In the genomic region with DNA sequence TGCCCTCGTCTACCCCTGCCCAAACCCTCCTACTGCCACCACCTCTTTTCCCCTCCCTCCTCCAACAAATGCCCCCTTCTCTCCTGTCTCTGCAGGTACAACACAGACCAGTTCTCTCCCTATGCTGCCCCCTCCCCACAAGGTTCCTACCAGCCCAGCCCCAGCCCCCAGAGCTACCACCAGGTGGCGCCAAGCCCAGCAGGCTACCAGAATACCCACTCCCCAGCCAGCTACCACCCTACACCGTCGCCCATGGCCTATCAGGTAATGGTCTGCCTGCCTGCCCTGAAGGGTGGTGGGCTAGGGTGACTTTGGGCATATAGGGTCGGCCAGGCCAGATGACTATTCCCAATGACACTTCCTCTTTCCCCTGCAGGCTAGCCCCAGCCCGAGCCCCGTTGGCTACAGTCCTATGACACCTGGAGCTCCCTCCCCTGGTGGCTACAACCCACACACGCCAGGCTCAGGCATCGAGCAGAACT, we compare ENCODE assay signal across 1 cellular context.
A peak's percentile ranks its signal among the peaks of the same experiment; 100 is the strongest.
TF ChIP-seq lines count a peak whose summit lies in the region.

No MANE protein-coding gene starts in this region.

TF ChIP-seq in HEK293, 187 proteins besides CTCF, POLR2A, EP300 and RAD21 (continued from another document):
- TF ChIP-seq, protein P1, sequence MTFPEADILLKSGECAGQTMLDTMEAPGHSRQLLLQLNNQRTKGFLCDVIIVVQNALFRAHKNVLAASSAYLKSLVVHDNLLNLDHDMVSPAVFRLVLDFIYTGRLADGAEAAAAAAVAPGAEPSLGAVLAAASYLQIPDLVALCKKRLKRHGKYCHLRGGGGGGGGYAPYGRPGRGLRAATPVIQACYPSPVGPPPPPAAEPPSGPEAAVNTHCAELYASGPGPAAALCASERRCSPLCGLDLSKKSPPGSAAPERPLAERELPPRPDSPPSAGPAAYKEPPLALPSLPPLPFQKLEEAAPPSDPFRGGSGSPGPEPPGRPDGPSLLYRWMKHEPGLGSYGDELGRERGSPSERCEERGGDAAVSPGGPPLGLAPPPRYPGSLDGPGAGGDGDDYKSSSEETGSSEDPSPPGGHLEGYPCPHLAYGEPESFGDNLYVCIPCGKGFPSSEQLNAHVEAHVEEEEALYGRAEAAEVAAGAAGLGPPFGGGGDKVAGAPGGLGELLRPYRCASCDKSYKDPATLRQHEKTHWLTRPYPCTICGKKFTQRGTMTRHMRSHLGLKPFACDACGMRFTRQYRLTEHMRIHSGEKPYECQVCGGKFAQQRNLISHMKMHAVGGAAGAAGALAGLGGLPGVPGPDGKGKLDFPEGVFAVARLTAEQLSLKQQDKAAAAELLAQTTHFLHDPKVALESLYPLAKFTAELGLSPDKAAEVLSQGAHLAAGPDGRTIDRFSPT (tag by site-specific recombination; IDR thresholded peaks at IDR 0.05), result peak; percentile 84; the same call in 1 of the 2 replicates
- peak; percentile 63; the same call in 1 of the 2 replicates for TF ChIP-seq ZNF391 (tag by site-specific recombination; IDR thresholded peaks at IDR 0.05; ENCODE audit: borderline replicate concordance, low read depth)
- 0 out of 2 replicates have a peak, but pooled peaks have one; percentile 19 for TF ChIP-seq ZBTB17 (tag by site-specific recombination; IDR thresholded peaks at IDR 0.05)
- 0 out of 2 replicates have a peak, but pooled peaks have one; percentile 28 for TF ChIP-seq ZNF19 (tag by site-specific recombination; IDR thresholded peaks at IDR 0.05; ENCODE audit: low read depth)
- 0 out of 2 replicates have a peak, but pooled peaks have one; percentile 4 for TF ChIP-seq GLIS2 (tag by site-specific recombination; IDR thresholded peaks at IDR 0.05)
- TF ChIP-seq, protein P2, sequence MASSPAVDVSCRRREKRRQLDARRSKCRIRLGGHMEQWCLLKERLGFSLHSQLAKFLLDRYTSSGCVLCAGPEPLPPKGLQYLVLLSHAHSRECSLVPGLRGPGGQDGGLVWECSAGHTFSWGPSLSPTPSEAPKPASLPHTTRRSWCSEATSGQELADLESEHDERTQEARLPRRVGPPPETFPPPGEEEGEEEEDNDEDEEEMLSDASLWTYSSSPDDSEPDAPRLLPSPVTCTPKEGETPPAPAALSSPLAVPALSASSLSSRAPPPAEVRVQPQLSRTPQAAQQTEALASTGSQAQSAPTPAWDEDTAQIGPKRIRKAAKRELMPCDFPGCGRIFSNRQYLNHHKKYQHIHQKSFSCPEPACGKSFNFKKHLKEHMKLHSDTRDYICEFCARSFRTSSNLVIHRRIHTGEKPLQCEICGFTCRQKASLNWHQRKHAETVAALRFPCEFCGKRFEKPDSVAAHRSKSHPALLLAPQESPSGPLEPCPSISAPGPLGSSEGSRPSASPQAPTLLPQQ (tag by site-specific recombination; IDR thresholded peaks at IDR 0.05), result peak; percentile 53; the same call in 1 of the 2 replicates
- peak; percentile 24; the same call in 1 of the 2 replicates for TF ChIP-seq ZFHX2 (tag by site-specific recombination; conservative IDR thresholded peaks at IDR 0.05)
- TF ChIP-seq, protein P3, sequence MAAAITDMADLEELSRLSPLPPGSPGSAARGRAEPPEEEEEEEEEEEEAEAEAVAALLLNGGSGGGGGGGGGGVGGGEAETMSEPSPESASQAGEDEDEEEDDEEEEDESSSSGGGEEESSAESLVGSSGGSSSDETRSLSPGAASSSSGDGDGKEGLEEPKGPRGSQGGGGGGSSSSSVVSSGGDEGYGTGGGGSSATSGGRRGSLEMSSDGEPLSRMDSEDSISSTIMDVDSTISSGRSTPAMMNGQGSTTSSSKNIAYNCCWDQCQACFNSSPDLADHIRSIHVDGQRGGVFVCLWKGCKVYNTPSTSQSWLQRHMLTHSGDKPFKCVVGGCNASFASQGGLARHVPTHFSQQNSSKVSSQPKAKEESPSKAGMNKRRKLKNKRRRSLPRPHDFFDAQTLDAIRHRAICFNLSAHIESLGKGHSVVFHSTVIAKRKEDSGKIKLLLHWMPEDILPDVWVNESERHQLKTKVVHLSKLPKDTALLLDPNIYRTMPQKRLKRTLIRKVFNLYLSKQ (tag by site-specific recombination; IDR thresholded peaks at IDR 0.05; ENCODE audit: borderline replicate concordance), result no peak
- TF ChIP-seq ZNF175 (tag by site-specific recombination; IDR thresholded peaks at IDR 0.05), result peak; percentile 61; the same call in 1 of the 2 replicates
- no peak for TF ChIP-seq ZNF529 (tag by site-specific recombination; IDR thresholded peaks at IDR 0.05; ENCODE audit: insufficient replicate concordance)
- peak; percentile 16; the same call in 1 of the 2 replicates for TF ChIP-seq KLF1 (tag by site-specific recombination; IDR thresholded peaks at IDR 0.05)
- TF ChIP-seq ZBTB48 (tag by site-specific recombination; IDR thresholded peaks at IDR 0.05), result peak; percentile 46; the same call in 1 of the 2 replicates
- TF ChIP-seq ZNF16 (tag by site-specific recombination; IDR thresholded peaks at IDR 0.05; ENCODE audit: low read depth), result no peak
- peak; percentile 80 for TF ChIP-seq ZNF2 (tag by site-specific recombination; IDR thresholded peaks at IDR 0.05)
- TF ChIP-seq ZBTB21 (tag by site-specific recombination; IDR thresholded peaks at IDR 0.05), result no peak
- TF ChIP-seq SP7 (tag by site-specific recombination; IDR thresholded peaks at IDR 0.05), result 0 out of 2 replicates have a peak, but pooled peaks have one; percentile 39
- TF ChIP-seq WT1 (tag by site-specific recombination; IDR thresholded peaks at IDR 0.05), result peak; percentile 31; the same call in 1 of the 2 replicates
- peak; percentile 48; the same call in 1 of the 2 replicates for TF ChIP-seq ZNF654 (tag by site-specific recombination; IDR thresholded peaks at IDR 0.05; ENCODE audit: low read depth)
- TF ChIP-seq ZNF76 (tag by site-specific recombination; IDR thresholded peaks at IDR 0.05; ENCODE audit: borderline replicate concordance, low read depth), result no peak
- TF ChIP-seq ZNF548 (tag by site-specific recombination; IDR thresholded peaks at IDR 0.05), result 0 out of 2 replicates have a peak, but pooled peaks have one; percentile 11
- no peak; the same call in 1 of the 2 replicates for TF ChIP-seq SALL2 (tag by site-specific recombination; IDR thresholded peaks at IDR 0.05; ENCODE audit: borderline replicate concordance)
- TF ChIP-seq ZNF488 (tag by site-specific recombination; IDR thresholded peaks at IDR 0.05), result peak; percentile 54; the same call in 1 of the 2 replicates
- peak; percentile 56; the same call in 1 of the 2 replicates for TF ChIP-seq ZBTB7A (tag by site-specific recombination; IDR thresholded peaks at IDR 0.05; ENCODE audit: low read depth)
- TF ChIP-seq ZNF830 (tag by site-specific recombination; IDR thresholded peaks at IDR 0.05; ENCODE audit: low read depth), result no peak
- 0 out of 2 replicates have a peak, but pooled peaks have one; percentile 53 for TF ChIP-seq ZFP41 (tag by site-specific recombination; IDR thresholded peaks at IDR 0.05; ENCODE audit: borderline replicate concordance)
- TF ChIP-seq ZNF23 (tag by site-specific recombination; IDR thresholded peaks at IDR 0.05; ENCODE audit: borderline replicate concordance), result no peak
- TF ChIP-seq EGR2 (tag by site-specific recombination; IDR thresholded peaks at IDR 0.05; ENCODE audit: low read depth), result 0 out of 2 replicates have a peak, but pooled peaks have one; percentile 3
- TF ChIP-seq ELK4 (IDR thresholded peaks at IDR 0.05; ENCODE audit: borderline replicate concordance, low read depth, low read length), result no peak
- no peak for TF ChIP-seq ZNF426 (tag by site-specific recombination; IDR thresholded peaks at IDR 0.05)
- TF ChIP-seq, protein P4, sequence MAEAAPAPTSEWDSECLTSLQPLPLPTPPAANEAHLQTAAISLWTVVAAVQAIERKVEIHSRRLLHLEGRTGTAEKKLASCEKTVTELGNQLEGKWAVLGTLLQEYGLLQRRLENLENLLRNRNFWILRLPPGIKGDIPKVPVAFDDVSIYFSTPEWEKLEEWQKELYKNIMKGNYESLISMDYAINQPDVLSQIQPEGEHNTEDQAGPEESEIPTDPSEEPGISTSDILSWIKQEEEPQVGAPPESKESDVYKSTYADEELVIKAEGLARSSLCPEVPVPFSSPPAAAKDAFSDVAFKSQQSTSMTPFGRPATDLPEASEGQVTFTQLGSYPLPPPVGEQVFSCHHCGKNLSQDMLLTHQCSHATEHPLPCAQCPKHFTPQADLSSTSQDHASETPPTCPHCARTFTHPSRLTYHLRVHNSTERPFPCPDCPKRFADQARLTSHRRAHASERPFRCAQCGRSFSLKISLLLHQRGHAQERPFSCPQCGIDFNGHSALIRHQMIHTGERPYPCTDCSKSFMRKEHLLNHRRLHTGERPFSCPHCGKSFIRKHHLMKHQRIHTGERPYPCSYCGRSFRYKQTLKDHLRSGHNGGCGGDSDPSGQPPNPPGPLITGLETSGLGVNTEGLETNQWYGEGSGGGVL (tag by site-specific recombination; IDR thresholded peaks at IDR 0.05), result 0 out of 2 replicates have a peak, but pooled peaks have one; percentile 32
- peak; percentile 72; the same call in 1 of the 2 replicates for TF ChIP-seq KLF17 (tag by site-specific recombination; IDR thresholded peaks at IDR 0.05)
- TF ChIP-seq, protein P5, sequence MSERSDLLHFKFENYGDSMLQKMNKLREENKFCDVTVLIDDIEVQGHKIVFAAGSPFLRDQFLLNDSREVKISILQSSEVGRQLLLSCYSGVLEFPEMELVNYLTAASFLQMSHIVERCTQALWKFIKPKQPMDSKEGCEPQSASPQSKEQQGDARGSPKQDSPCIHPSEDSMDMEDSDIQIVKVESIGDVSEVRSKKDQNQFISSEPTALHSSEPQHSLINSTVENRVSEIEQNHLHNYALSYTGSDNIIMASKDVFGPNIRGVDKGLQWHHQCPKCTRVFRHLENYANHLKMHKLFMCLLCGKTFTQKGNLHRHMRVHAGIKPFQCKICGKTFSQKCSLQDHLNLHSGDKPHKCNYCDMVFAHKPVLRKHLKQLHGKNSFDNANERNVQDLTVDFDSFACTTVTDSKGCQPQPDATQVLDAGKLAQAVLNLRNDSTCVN (tag by site-specific recombination; optimal IDR thresholded peaks at IDR 0.05), result peak; percentile 15
- TF ChIP-seq GLIS1 (tag by site-specific recombination; IDR thresholded peaks at IDR 0.05), result no peak
- TF ChIP-seq, protein P6, sequence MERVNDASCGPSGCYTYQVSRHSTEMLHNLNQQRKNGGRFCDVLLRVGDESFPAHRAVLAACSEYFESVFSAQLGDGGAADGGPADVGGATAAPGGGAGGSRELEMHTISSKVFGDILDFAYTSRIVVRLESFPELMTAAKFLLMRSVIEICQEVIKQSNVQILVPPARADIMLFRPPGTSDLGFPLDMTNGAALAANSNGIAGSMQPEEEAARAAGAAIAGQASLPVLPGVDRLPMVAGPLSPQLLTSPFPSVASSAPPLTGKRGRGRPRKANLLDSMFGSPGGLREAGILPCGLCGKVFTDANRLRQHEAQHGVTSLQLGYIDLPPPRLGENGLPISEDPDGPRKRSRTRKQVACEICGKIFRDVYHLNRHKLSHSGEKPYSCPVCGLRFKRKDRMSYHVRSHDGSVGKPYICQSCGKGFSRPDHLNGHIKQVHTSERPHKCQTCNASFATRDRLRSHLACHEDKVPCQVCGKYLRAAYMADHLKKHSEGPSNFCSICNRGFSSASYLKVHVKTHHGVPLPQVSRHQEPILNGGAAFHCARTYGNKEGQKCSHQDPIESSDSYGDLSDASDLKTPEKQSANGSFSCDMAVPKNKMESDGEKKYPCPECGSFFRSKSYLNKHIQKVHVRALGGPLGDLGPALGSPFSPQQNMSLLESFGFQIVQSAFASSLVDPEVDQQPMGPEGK (tag by site-specific recombination; IDR thresholded peaks at IDR 0.05), result peak; percentile 97
- no peak for TF ChIP-seq ZNF623 (tag by site-specific recombination; IDR thresholded peaks at IDR 0.05)
- peak; percentile 56; the same call in 1 of the 2 replicates for TF ChIP-seq ZNF148 (tag by site-specific recombination; IDR thresholded peaks at IDR 0.05; ENCODE audit: borderline replicate concordance)
- no peak for TF ChIP-seq MYNN (tag by site-specific recombination; IDR thresholded peaks at IDR 0.05; ENCODE audit: borderline replicate concordance)
- peak; percentile 44; the same call in 1 of the 2 replicates for TF ChIP-seq ZFP69B (tag by site-specific recombination; IDR thresholded peaks at IDR 0.05)
- TF ChIP-seq ZNF843 (tag by site-specific recombination; IDR thresholded peaks at IDR 0.05), result 0 out of 2 replicates have a peak, but pooled peaks have one; percentile 59
- TF ChIP-seq ZNF530 (tag by site-specific recombination; IDR thresholded peaks at IDR 0.05; ENCODE audit: low read depth), result no peak
- TF ChIP-seq ZIC2 (tag by site-specific recombination; IDR thresholded peaks at IDR 0.05), result peak; percentile 46
- TF ChIP-seq REPIN1 (tag by site-specific recombination; IDR thresholded peaks at IDR 0.05; ENCODE audit: low read depth), result 0 out of 2 replicates have a peak, but pooled peaks have one; percentile 73
